10 cellular contexts compared by ENCODE assay signal in genomic region chr6:159819932-159820640, GRCh38. TPM values are rescaled to one million over a fixed set of nuclear protein-coding genes. Genes with fewer than 3 reads are reported as not detected.
DNase-seq lines count a peak whose midpoint lies in the region; ATAC-seq and TF ChIP-seq lines count a peak whose summit lies in the region.
"Had no signal": no experiment of that assay in that cellular context is flagged by ENCODE, and none has a peak within 500 bp of the region (broad histone marks: within the 10 kb centered on the region; RNA-seq: fewer than 3 reads in every experiment).

No MANE protein-coding gene starts in this region.

- no peak overlapping the region for H3K4me2 ChIP-seq in mammary epithelial cell (ENCODE audit: insufficient read depth, low read depth, low read length)

- H3K4me1 ChIP-seq in mammary epithelial cell (ENCODE audit: insufficient read depth, low read length) = no peaks in the 10 kb centered on the region
- H3K4me1 ChIP-seq: suprapubic skin had no signal

- no peaks in the 10 kb centered on the region for H3K27me3 Mint-ChIP-seq in activated CD4-positive, alpha-beta T cell treated with anti-CD3 and anti-CD28 coated beads, Interleukin-2, amount 10 ng/mL, durations not matched to agents 24 days and 14 days

- no peaks in the 10 kb centered on the region for H3K9me3 Mint-ChIP-seq in activated CD4-positive, alpha-beta T cell treated with anti-CD3 and anti-CD28 coated beads, Interleukin-2, amount 10 ng/mL, durations not matched to agents 24 days and 14 days

- no peak overlapping the region for H2AFZ ChIP-seq in mammary epithelial cell (ENCODE audit: low read depth, low read length)

- H3K79me2 ChIP-seq in mammary epithelial cell (ENCODE audit: insufficient read depth, low read length) = no peaks in the 10 kb centered on the region

- CTCF ChIA-PET in mammary epithelial cell (lab: Charles Lee; ENCODE audit: low non-redundant PET) = interaction anchor here (0.7 kb wide), 1 partner anchor 13 kb away, joined by 5 read pairs; no protein-coding TSS in a partner anchor

- ATAC-seq in HG03066 (IDR thresholded peaks at IDR 0.05; ENCODE audit: low read depth, unreplicated experiment) = peak; percentile 45
- ATAC-seq: left colon had no signal

- no peaks in the 10 kb centered on the region for H4K20me1 ChIP-seq in mammary epithelial cell (ENCODE audit: insufficient read depth, low read length)

- H3K4me1 Mint-ChIP-seq in activated CD4-positive, alpha-beta T cell treated with anti-CD3 and anti-CD28 coated beads, Interleukin-2, amount 10 ng/mL, durations not matched to agents 24 days and 14 days = peaks cover 15% of the 10 kb centered on the region

- WGBS in mammary epithelial cell (ENCODE audit: low coverage, missing lambda C conversion rate) = 67% methylated on average over 26 of the region's 28 CpGs

- in situ Hi-C loops in mammary epithelial cell (cut with MboI; ENCODE audit: low sequenced_read_pairs in 2 of 2) = no loop called here

- no peak overlapping the region for H3K9ac ChIP-seq in mammary epithelial cell (ENCODE audit: insufficient read depth, low read length)

- peaks cover 4% of the 10 kb centered on the region for H3K27me3 ChIP-seq in mammary epithelial cell (ENCODE audit: insufficient read depth, low read length)
- H3K27me3 ChIP-seq: suprapubic skin had no signal

- peak overlapping the region; percentile 78 for H3K4me3 Mint-ChIP-seq in activated CD4-positive, alpha-beta T cell treated with anti-CD3 and anti-CD28 coated beads, Interleukin-2, amount 10 ng/mL, durations not matched to agents 24 days and 14 days

- H3K4me3 ChIP-seq in mammary epithelial cell (replicated peaks in 1 of 3; ENCODE audit: insufficient read depth in 1 of 3, low read depth in 2 of 3, low read length in 3 of 3) = no peak overlapping the region
- H3K4me3 ChIP-seq: suprapubic skin had no signal

- H3K9me3 ChIP-seq in mammary epithelial cell (replicated peaks; ENCODE audit: insufficient read depth, low read length) = no peaks in the 10 kb centered on the region
- H3K9me3 ChIP-seq: suprapubic skin had no signal

- no peaks in the 10 kb centered on the region for H3K36me3 ChIP-seq in mammary epithelial cell (ENCODE audit: insufficient read depth, low read length)
- H3K36me3 ChIP-seq: suprapubic skin had no signal

- no TSS peak for BruUV-seq in mammary epithelial cell (replicated peaks; lab: Mats Ljungman, UMichigan)

- peak overlapping the region; percentile 88 for H3K27ac Mint-ChIP-seq in activated CD4-positive, alpha-beta T cell treated with anti-CD3 and anti-CD28 coated beads, Interleukin-2, amount 10 ng/mL, durations not matched to agents 24 days and 14 days

- TF ChIP-seq CTCF in mammary epithelial cell (conservative IDR thresholded peaks at IDR 0.05 in 1 of 2, IDR thresholded peaks at IDR 0.05 in 1 of 2; ENCODE audit: extremely low read depth in 1 of 2, insufficient read depth in 1 of 2, low read depth in 1 of 2, low read length in 2 of 2) = no peak

- no peak overlapping the region for H3K27ac ChIP-seq in mammary epithelial cell (ENCODE audit: insufficient read depth, low read depth, low read length)
- H3K27ac ChIP-seq: suprapubic skin had no signal

- peak; percentile 29 for DNase-seq in CMK (ENCODE audit: low read depth)
- peak; percentile 84 for DNase-seq in activated CD4-positive, alpha-beta T cell treated with anti-CD3 and anti-CD28 coated beads, Interleukin-2, amount 10 ng/mL, durations not matched to agents 24 days and 14 days
- peak; percentile 65 for DNase-seq in myocyte (ENCODE audit: low read depth)
- no peak for DNase-seq in glomerular visceral epithelial cell (ENCODE audit: extremely low spot score)
- no peak for DNase-seq in foreskin melanocyte
- DNase-seq in mammary epithelial cell = no peak
- DNase-seq in ureter (ENCODE audit: low spot score) = no peak
- DNase-seq: left colon had no signal

- intact Hi-C loops in activated CD4-positive, alpha-beta T cell treated with anti-CD3 and anti-CD28 coated beads, Interleukin-2, amount 10 ng/mL, durations not matched to agents 24 days and 14 days (cut with micrococcal nuclease) = no loop called here
- intact Hi-C loops in mammary epithelial cell (cut with micrococcal nuclease) = no loop called here

- no peaks in the 10 kb centered on the region for H3K36me3 Mint-ChIP-seq in activated CD4-positive, alpha-beta T cell treated with anti-CD3 and anti-CD28 coated beads, Interleukin-2, amount 10 ng/mL, durations not matched to agents 24 days and 14 days (ENCODE audit: low read depth)

- dilution Hi-C loops in mammary epithelial cell (cut with HindIII; ENCODE audit: low sequenced_read_pairs) = no loop called here

RNA-seq across cellular contexts. Expression of gene PNLDC1, which starts 20.0 kb away (rescaled TPM):
- 0.40 and 0.97 TPM in 2 replicates for total RNA-seq in activated CD4-positive, alpha-beta T cell treated with anti-CD3 and anti-CD28 coated beads, Interleukin-2, amount 10 ng/mL, durations not matched to agents 24 days and 14 days
- total RNA-seq in myocyte (not detected in 2 replicates), mammary epithelial cell (under 1 TPM in 1 of 2 donors, not detected in 1; 0.33 TPM), ureter (not detected)
- polyA plus RNA-seq in myocyte (2012) = not detected
- not detected for polyA plus RNA-seq in mammary epithelial cell
- not detected for polyA minus RNA-seq in mammary epithelial cell
- total RNA-seq: left colon had no signal

RNA-seq across cellular contexts. Expression of gene MRPL18, which starts 29.8 kb away (rescaled TPM):
- total RNA-seq in activated CD4-positive, alpha-beta T cell treated with anti-CD3 and anti-CD28 coated beads, Interleukin-2, amount 10 ng/mL, durations not matched to agents 24 days and 14 days = 106 and 112 TPM in 2 replicates
- total RNA-seq in myocyte (78.3 and 106 TPM in 2 replicates), mammary epithelial cell (10 to 100 TPM; 58.0 to 83.2 TPM), ureter (69.6 TPM)
- polyA plus RNA-seq in myocyte (2012) = 79.4 TPM
- 91.0 TPM for polyA plus RNA-seq in mammary epithelial cell
- polyA minus RNA-seq in mammary epithelial cell = 97.8 TPM

RNA-seq across cellular contexts. Expression of gene TCP1, which starts 30.7 kb away (rescaled TPM):
- total RNA-seq in activated CD4-positive, alpha-beta T cell treated with anti-CD3 and anti-CD28 coated beads, Interleukin-2, amount 10 ng/mL, durations not matched to agents 24 days and 14 days = 528 and 531 TPM in 2 replicates
- total RNA-seq in myocyte (224 and 282 TPM in 2 replicates), mammary epithelial cell (100 to 1,000 TPM; 186 to 243 TPM), ureter (153 TPM)
- polyA plus RNA-seq in myocyte (2012) = 157 TPM
- 159 TPM for polyA plus RNA-seq in mammary epithelial cell
- polyA minus RNA-seq in mammary epithelial cell = 334 TPM

RNA-seq across cellular contexts. Expression of gene ACAT2, which starts 58.2 kb away (rescaled TPM):
- 85.3 and 88.2 TPM in 2 replicates for total RNA-seq in activated CD4-positive, alpha-beta T cell treated with anti-CD3 and anti-CD28 coated beads, Interleukin-2, amount 10 ng/mL, durations not matched to agents 24 days and 14 days
- total RNA-seq in myocyte = 13.9 and 27.0 TPM in 2 replicates
- 35.2 TPM for polyA plus RNA-seq in myocyte (2012)
- 100 to 1,000 TPM in 1 of 2 donors, 10 to 100 TPM in 1; 39.3 to 235 TPM for total RNA-seq in mammary epithelial cell
- polyA plus RNA-seq in mammary epithelial cell = 102 TPM
- polyA minus RNA-seq in mammary epithelial cell = 81.8 TPM
- 42.1 TPM for total RNA-seq in ureter

Comparison
In these comparisons a context has a peak if more than half of its experiments do, and no peak if none do; other contexts are left out.
1. DNase-seq: peak in CMK (single experiment), activated CD4-positive, alpha-beta T cell treated with anti-CD3 and anti-CD28 coated beads, Interleukin-2, amount 10 ng/mL, durations not matched to agents 24 days and 14 days (single experiment) and myocyte (single experiment); none in glomerular visceral epithelial cell (single experiment), foreskin melanocyte (single experiment), mammary epithelial cell (single experiment) and ureter (single experiment).